ENCODE assay signal across 18 cellular contexts in genomic region chr17:63991611-63992010, GRCh38. TPM values are rescaled to one million over a fixed set of nuclear protein-coding genes. Genes with fewer than 3 reads are reported as not detected.
DNase-seq lines count a peak whose midpoint lies in the region; ATAC-seq and TF ChIP-seq lines count a peak whose summit lies in the region.
"Had no signal": no experiment of that assay in that cellular context is flagged by ENCODE, and none has a peak within 500 bp of the region (broad histone marks: within the 10 kb centered on the region; RNA-seq: fewer than 3 reads in every experiment).

No MANE protein-coding gene starts in this region.

- CTCF ChIA-PET in T-cell (lab: Charles Lee): no interaction called here

- H3K79me2 ChIP-seq in osteoblast (ENCODE audit: insufficient read depth, low read length): no peaks in the 10 kb centered on the region

- peaks cover 32 to 51% (median 41%) of the 10 kb centered on the region in 3 donors for H3K4me1 Mint-ChIP-seq in T-cell
- H3K4me1 Mint-ChIP-seq in immature natural killer cell: peaks cover 61 to 65% of the 10 kb centered on the region in 2 donors
- H3K4me1 Mint-ChIP-seq in glutamatergic neuron (ENCODE audit: low read depth, unreplicated experiment): peaks cover 14% of the 10 kb centered on the region

- POLR2A ChIA-PET in T-cell (lab: Charles Lee): interaction anchor here in 1 of 2 donors (0.6 kb wide), 1 partner anchor 115 kb away, joined by 3 read pairs; no protein-coding TSS in a partner anchor

- H3K27me3 ChIP-seq in BLaER1 (no peaks in the 10 kb centered on the region), osteoblast (ENCODE audit: insufficient read depth, low read length) (peaks cover 50% of the 10 kb centered on the region)

- DNase-seq in T-cell: no peak
- no peak for DNase-seq in immature natural killer cell
- peak; percentile 39 for DNase-seq in osteoblast (ENCODE audit: insufficient read length, low spot score, missing footprints)
- no peak for DNase-seq in glutamatergic neuron
- no peak for DNase-seq in cortex of kidney (lab: John Stamatoyannopoulos, UW)
- DNase-seq: DMS 273 treated with DMSO at 0.1 percent for 48 hours, H7, KG1, NCI-H1048, NCI-H2107, NCI-H226, NCI-H526 had no signal

- no peak for TF ChIP-seq POLR2A in GM18505 (IDR thresholded peaks at IDR 0.05; ENCODE audit: borderline replicate concordance, extremely low read depth, insufficient read depth, insufficient read length)

- H3K27ac Mint-ChIP-seq in T-cell: peak overlapping the region; percentile 20 to 66
- peak overlapping the region in 4 of 6 donors; percentile 83 to 93 (median 90) for H3K27ac Mint-ChIP-seq in immature natural killer cell
- no peak overlapping the region for H3K27ac Mint-ChIP-seq in glutamatergic neuron (ENCODE audit: unreplicated experiment)

- peak overlapping the region in 1 of 3 donors; percentile 79 for H3K4me3 Mint-ChIP-seq in T-cell
- H3K4me3 Mint-ChIP-seq in immature natural killer cell: peak overlapping the region; percentile 33 to 82 (median 60)
- H3K4me3 Mint-ChIP-seq in glutamatergic neuron (ENCODE audit: unreplicated experiment): no peak overlapping the region

- H3K36me3 Mint-ChIP-seq in T-cell: no peaks in the 10 kb centered on the region
- H3K36me3 Mint-ChIP-seq in immature natural killer cell: no peaks in the 10 kb centered on the region
- H3K36me3 Mint-ChIP-seq in glutamatergic neuron (ENCODE audit: unreplicated experiment): no peaks in the 10 kb centered on the region

- H3K9ac ChIP-seq in BLaER1: no peak overlapping the region

- H3K9me3 ChIP-seq in BLaER1 (no peaks in the 10 kb centered on the region), osteoblast (ENCODE audit: low read depth, low read length) (no peaks in the 10 kb centered on the region)
- H3K9me3 ChIP-seq: A549 had no signal

- H3K27ac ChIP-seq in BLaER1 (peak overlapping the region; percentile 49), osteoblast (ENCODE audit: low read depth, low read length) (no peak overlapping the region)
- H3K27ac ChIP-seq: A549 had no signal

- H3K9me3 Mint-ChIP-seq in T-cell (no peaks in the 10 kb centered on the region), immature natural killer cell (no peaks in the 10 kb centered on the region), glutamatergic neuron (ENCODE audit: unreplicated experiment) (peaks cover 11% of the 10 kb centered on the region)

- no peak overlapping the region for H2AFZ ChIP-seq in osteoblast (ENCODE audit: low read length)

- H3K4me1 ChIP-seq in BLaER1: peaks cover 85% of the 10 kb centered on the region
- H3K4me1 ChIP-seq in osteoblast (ENCODE audit: insufficient read depth, low read length): no peaks in the 10 kb centered on the region

- H3K36me3 ChIP-seq in BLaER1 (no peaks in the 10 kb centered on the region), osteoblast (ENCODE audit: insufficient read depth, low read length) (no peaks in the 10 kb centered on the region)

- H4K20me1 ChIP-seq in BLaER1 (no peaks in the 10 kb centered on the region), osteoblast (ENCODE audit: insufficient read depth, low read length) (no peaks in the 10 kb centered on the region)

- no peak for TF ChIP-seq CTCF in osteoblast (IDR thresholded peaks at IDR 0.05; ENCODE audit: extremely low read depth, low read depth, low read length)
- TF ChIP-seq CTCF in glutamatergic neuron (IDR thresholded peaks at IDR 0.05; ENCODE audit: partially characterized antibody, unreplicated experiment): no peak

- peak overlapping the region; percentile 58 for H3K4me2 ChIP-seq in BLaER1
- H3K4me2 ChIP-seq in osteoblast (ENCODE audit: insufficient read depth, low read length): no peak overlapping the region
- H3K4me2 ChIP-seq: A549 had no signal

- H3K27me3 Mint-ChIP-seq in T-cell (no peaks in the 10 kb centered on the region), immature natural killer cell (ENCODE audit: low read depth in 3 of 3) (peaks cover 0 to 8% (median 7%) of the 10 kb centered on the region in 3 donors), glutamatergic neuron (ENCODE audit: unreplicated experiment) (peaks cover 16% of the 10 kb centered on the region)

- H3K4me3 ChIP-seq in BLaER1 (no peak overlapping the region), osteoblast (ENCODE audit: insufficient read depth, low read length) (no peak overlapping the region)
- H3K4me3 ChIP-seq: A549 had no signal

- ATAC-seq in T-cell (replicated peaks in 1 of 4) (no peak), GM18505 (IDR thresholded peaks at IDR 0.05; ENCODE audit: unreplicated experiment) (no peak), GM21381 (IDR thresholded peaks at IDR 0.05; ENCODE audit: unreplicated experiment) (no peak)
- ATAC-seq: A549 had no signal

RNA-seq across cellular contexts. Expression of gene PRR29, which starts 6.5 kb away (rescaled TPM):
- total RNA-seq in T-cell: 1 to 10 TPM in 3 of 5 donors, under 1 TPM in 2; 0.50 to 1.9 (median 1.1) TPM
- polyA plus RNA-seq in immature natural killer cell: 1 to 10 TPM; 5.0 to 6.8 (median 5.5) TPM
- 0.36 and 0.88 TPM in 2 replicates for total RNA-seq in osteoblast
- not detected for total RNA-seq in glutamatergic neuron (ENCODE audit: unreplicated experiment)

RNA-seq across cellular contexts. Expression of gene SCN4A, which starts 18.9 kb away (rescaled TPM):
- total RNA-seq in T-cell (under 1 TPM in 3 of 5 donors, not detected in 2; 0.13 to 0.18 (median 0.13) TPM), osteoblast (under 0.01 TPM in 1 of 2 replicates, not detected in the other), glutamatergic neuron (ENCODE audit: unreplicated experiment) (7.9 TPM)
- polyA plus RNA-seq in immature natural killer cell: under 1 TPM in 1 of 3 donors, not detected in 2; 0.02 TPM
- total RNA-seq: M059J had no signal

RNA-seq across cellular contexts. Expression of gene ICAM2, which starts 28.8 kb away (rescaled TPM):
- total RNA-seq in T-cell: 100 to 1,000 TPM in 3 of 5 donors, 10 to 100 TPM in 2; 69.6 to 132 (median 116) TPM
- 100 to 1,000 TPM; 327 to 535 (median 329) TPM for polyA plus RNA-seq in immature natural killer cell
- total RNA-seq in osteoblast: 6.5 and 8.5 TPM in 2 replicates
- not detected for total RNA-seq in glutamatergic neuron (ENCODE audit: unreplicated experiment)
- polyA plus RNA-seq: A549 had no signal

RNA-seq across cellular contexts. Expression of gene CD79B, which starts 59.5 kb away (rescaled TPM):
- total RNA-seq in T-cell (10 to 100 TPM; 13.4 to 53.1 (median 27.7) TPM), osteoblast (0.36 and 0.59 TPM in 2 replicates), glutamatergic neuron (ENCODE audit: unreplicated experiment) (not detected)
- polyA plus RNA-seq in immature natural killer cell: 10 to 100 TPM; 45.8 to 67.3 (median 51.9) TPM
- total RNA-seq: Daoy had no signal
